12 cellular contexts compared by ENCODE assay signal in genomic region chr9:114349713-114350480, GRCh38. TPM values are rescaled to one million over a fixed set of nuclear protein-coding genes. Genes with fewer than 3 reads are reported as not detected.
DNase-seq lines count a peak whose midpoint lies in the region; ATAC-seq and TF ChIP-seq lines count a peak whose summit lies in the region.
"Had no signal": no experiment of that assay in that cellular context is flagged by ENCODE, and none has a peak within 500 bp of the region (broad histone marks: within the 10 kb centered on the region; RNA-seq: fewer than 3 reads in every experiment).

No MANE protein-coding gene starts in this region.

- no peaks in the 10 kb centered on the region for H3K27me3 Mint-ChIP-seq in T-helper 1 cell treated with Interleukin-12 subunit alpha and Interleukin-12 subunit beta and Interleukin-4 antibody, amounts not matched to agents 30 μg/mL and 1 μg/mL, for 36 hours (ENCODE audit: low read depth)
- peaks cover 13% of the 10 kb centered on the region for H3K27me3 Mint-ChIP-seq in glutamatergic neuron (ENCODE audit: unreplicated experiment)

- H3K9me3 ChIP-seq in SK-N-MC (ENCODE audit: low read depth, low read length): no peaks in the 10 kb centered on the region
- H3K9me3 ChIP-seq in stomach: no peaks in the 10 kb centered on the region

- H3K4me1 Mint-ChIP-seq in T-helper 1 cell treated with Interleukin-12 subunit alpha and Interleukin-12 subunit beta and Interleukin-4 antibody, amounts not matched to agents 30 μg/mL and 1 μg/mL, for 36 hours (ENCODE audit: low read depth): peaks cover 30% of the 10 kb centered on the region
- H3K4me1 Mint-ChIP-seq in glutamatergic neuron (ENCODE audit: low read depth, unreplicated experiment): peaks cover 13% of the 10 kb centered on the region

- peak overlapping the region; percentile 85 for H3K27ac ChIP-seq in SK-N-MC
- peak overlapping the region in 4 of 5 donors; percentile 1 to 65 (median 56) for H3K27ac ChIP-seq in stomach
- H3K27ac ChIP-seq: VCaP had no signal

- no peak for TF ChIP-seq POLR2A in stomach (IDR thresholded peaks at IDR 0.05)

- intact Hi-C loops in stomach (cut with DNase I; ENCODE audit: low total_unique reads): no loop called here

- TF ChIP-seq EP300 in stomach (IDR thresholded peaks at IDR 0.05): no peak

- H3K36me3 ChIP-seq in SK-N-MC (ENCODE audit: insufficient read depth, low read length) (peaks cover 67% of the 10 kb centered on the region; the same call in 1 of the 2 replicates), stomach (peaks cover 53 to 100% (median 100%) of the 10 kb centered on the region in 4 donors)

- 82 to 91% (median 87%) methylated on average over 10 of the region's 10 CpGs for WGBS in stomach, 5 donors

- H3K9ac ChIP-seq in SK-N-MC (ENCODE audit: insufficient read length): peak overlapping the region; percentile 51

- ATAC-seq in GM21529 (IDR thresholded peaks at IDR 0.05; ENCODE audit: unreplicated experiment): no peak

- H3K9me3 Mint-ChIP-seq in T-helper 1 cell treated with Interleukin-12 subunit alpha and Interleukin-12 subunit beta and Interleukin-4 antibody, amounts not matched to agents 30 μg/mL and 1 μg/mL, for 36 hours: no peaks in the 10 kb centered on the region
- H3K9me3 Mint-ChIP-seq in glutamatergic neuron (ENCODE audit: unreplicated experiment): peaks cover 1% of the 10 kb centered on the region

- H3K4me3 ChIP-seq in SK-N-MC: no peak overlapping the region
- no peak overlapping the region for H3K4me3 ChIP-seq in stomach

- TF ChIP-seq CTCF in glutamatergic neuron (IDR thresholded peaks at IDR 0.05; ENCODE audit: partially characterized antibody, unreplicated experiment) (no peak), stomach (IDR thresholded peaks at IDR 0.05) (no peak)

- peak overlapping the region; percentile 92 for H3K27ac Mint-ChIP-seq in T-helper 1 cell treated with Interleukin-12 subunit alpha and Interleukin-12 subunit beta and Interleukin-4 antibody, amounts not matched to agents 30 μg/mL and 1 μg/mL, for 36 hours
- H3K27ac Mint-ChIP-seq in glutamatergic neuron (ENCODE audit: unreplicated experiment): no peak overlapping the region

- peaks cover 65% of the 10 kb centered on the region for H3K36me3 Mint-ChIP-seq in T-helper 1 cell treated with Interleukin-12 subunit alpha and Interleukin-12 subunit beta and Interleukin-4 antibody, amounts not matched to agents 30 μg/mL and 1 μg/mL, for 36 hours (ENCODE audit: low read depth)
- H3K36me3 Mint-ChIP-seq in glutamatergic neuron (ENCODE audit: unreplicated experiment): peaks cover 12% of the 10 kb centered on the region

- H3K4me3 Mint-ChIP-seq in T-helper 1 cell treated with Interleukin-12 subunit alpha and Interleukin-12 subunit beta and Interleukin-4 antibody, amounts not matched to agents 30 μg/mL and 1 μg/mL, for 36 hours: peak overlapping the region; percentile 52
- peak overlapping the region; percentile 17 for H3K4me3 Mint-ChIP-seq in glutamatergic neuron (ENCODE audit: unreplicated experiment)

- peaks cover 0 to 22% (median 11%) of the 10 kb centered on the region in 4 donors for H3K4me1 ChIP-seq in stomach

- no peaks in the 10 kb centered on the region for H3K27me3 ChIP-seq in stomach

- no peak for DNase-seq in T-helper 1 cell
- no peak for DNase-seq in SK-N-MC (ENCODE audit: low read depth, low spot score)
- no peak for DNase-seq in glutamatergic neuron
- no peak for DNase-seq in stomach
- no peak for DNase-seq in NCI-H1417 (lab: John Stamatoyannopoulos, UW)
- DNase-seq in GOT3 (lab: John Stamatoyannopoulos, UW): no peak
- DNase-seq: central memory CD4-positive, alpha-beta T cell had no signal

RNA-seq across cellular contexts. Expression of gene ORM2, which starts 20.2 kb away (rescaled TPM):
- total RNA-seq in glutamatergic neuron (ENCODE audit: unreplicated experiment): not detected
- 1 to 10 TPM in 2 of 5 donors, not detected in 3; 1.2 to 2.0 TPM for total RNA-seq in stomach
- polyA plus RNA-seq in stomach: 10 to 100 TPM in 1 of 3 donors, 1 to 10 TPM in 1, not detected in 1; 4.9 to 17.1 TPM
- total RNA-seq: NCI-H460, renal cortical epithelial cell had no signal

RNA-seq across cellular contexts. Expression of gene ORM1, which starts 27.0 kb away (rescaled TPM):
- not detected for total RNA-seq in glutamatergic neuron (ENCODE audit: unreplicated experiment)
- total RNA-seq in stomach: 1 to 10 TPM in 2 of 5 donors, not detected in 3; 1.6 to 2.2 TPM
- 10 to 100 TPM in 1 of 3 donors, 1 to 10 TPM in 2; 2.9 to 14.8 (median 3.9) TPM for polyA plus RNA-seq in stomach
- total RNA-seq: NCI-H460, renal cortical epithelial cell had no signal

RNA-seq across cellular contexts. Expression of gene AKNA, which starts 37.9 kb away (rescaled TPM):
- total RNA-seq in glutamatergic neuron (ENCODE audit: unreplicated experiment) (32.6 TPM), stomach (10 to 100 TPM; 13.4 to 85.8 (median 31.0) TPM)
- 10 to 100 TPM; 12.2 to 13.6 (median 12.3) TPM for polyA plus RNA-seq in stomach
